Comparison of ENCODE assay signal across 29 cellular contexts in genomic region chr2:100852447-100852846, GRCh38.
"Had no signal": no experiment of that assay in that cellular context is flagged by ENCODE, and none has a peak within 500 bp of the region (broad histone marks: within the 10 kb centered on the region; RNA-seq: fewer than 3 reads in every experiment).

No MANE protein-coding gene starts in this region.

- H3K4me3 ChIP-seq: heart left ventricle, lower lobe of right lung, mucosa of descending colon, right atrium auricular region, skin epidermis, stomach, suprapubic skin, thoracic aorta, tibial artery, upper lobe of right lung had no signal

- DNase-seq: glutamatergic neuron; heart left ventricle; kidney glomerular epithelial cell; left cardiac atrium; lower lobe of right lung; mesendoderm; midbrain; mucosa of descending colon; naive thymus-derived CD4-positive, alpha-beta T cell; occipital lobe; stimulated activated CD4-positive, alpha-beta T cell treated with anti-CD3 and anti-CD28 coated beads, Interleukin-12 subunit alpha, Interleukin-12 subunit beta, amount 100 ng/mL, for 4 hours; stimulated activated CD4-positive, alpha-beta T cell treated with anti-CD3 and anti-CD28 coated beads, Interleukin-15, amount 100 ng/mL, for 24 hours; stimulated activated CD4-positive, alpha-beta T cell treated with anti-CD3 and anti-CD28 coated beads, Interleukin-2, amount 100 ng/mL, for 24 hours; stimulated activated CD4-positive, alpha-beta T cell treated with anti-CD3 and anti-CD28 coated beads, Interleukin-4, amount 100 ng/mL, for 1 hour; stimulated activated naive B cell treated with anti-CD40 and anti-IgM and Interleukin-4, amounts not matched to agents 10 μg/mL and 1 μg/mL and 100 μg/mL, for 72 hours; stimulated activated naive CD8-positive, alpha-beta T cell treated with anti-CD3 and anti-CD28 coated beads, Interleukin-15, Interleukin-2, amounts not matched to agents 100 U/mL and 50 U/mL, for 24 hours; stomach; tibial artery; trophoblast cell; upper lobe of right lung had no signal

- H3K36me3 ChIP-seq: heart left ventricle, lower lobe of right lung, right atrium auricular region, stomach, suprapubic skin, thoracic aorta, tibial artery, upper lobe of right lung had no signal

- H3K27me3 ChIP-seq: heart left ventricle, right atrium auricular region, stomach, suprapubic skin, tibial artery, upper lobe of right lung had no signal

- H3K27ac ChIP-seq: heart left ventricle, lower lobe of right lung, parathyroid adenoma, right atrium auricular region, skin epidermis, stomach, suprapubic skin, thoracic aorta, tibial artery, upper lobe of right lung had no signal

- H3K9me3 ChIP-seq: heart left ventricle, lower lobe of right lung, mucosa of descending colon, right atrium auricular region, stomach, suprapubic skin, thoracic aorta, tibial artery, upper lobe of right lung had no signal

- ATAC-seq: heart left ventricle; left cardiac atrium; lower lobe of right lung; mucosa of descending colon; naive thymus-derived CD4-positive, alpha-beta T cell; natural killer cell treated with Interleukin-12 subunit alpha and Interleukin-12 subunit beta and Interleukin-15 and Interleukin-18, amount 100 ng/mL, for 72 hours; sciatic nerve; stimulated activated naive B cell treated with anti-CD40 and anti-IgM and Interleukin-4, amounts not matched to agents 10 μg/mL and 1 μg/mL and 100 μg/mL, for 72 hours; stimulated activated naive CD8-positive, alpha-beta T cell treated with anti-CD3 and anti-CD28 coated beads, Interleukin-15, Interleukin-2, amounts not matched to agents 100 U/mL and 50 U/mL, for 24 hours; upper lobe of right lung had no signal

- H3K9ac ChIP-seq: parathyroid adenoma had no signal

- H2AFZ ChIP-seq: parathyroid adenoma had no signal

- FAIRE-seq: keratinocyte, urothelium cell line had no signal

- H3K79me2 ChIP-seq: parathyroid adenoma had no signal

- H3K4me1 ChIP-seq: lower lobe of right lung, parathyroid adenoma, tibial artery, upper lobe of right lung had no signal
